1 cellular context compared by ENCODE assay signal in the genomic region with DNA sequence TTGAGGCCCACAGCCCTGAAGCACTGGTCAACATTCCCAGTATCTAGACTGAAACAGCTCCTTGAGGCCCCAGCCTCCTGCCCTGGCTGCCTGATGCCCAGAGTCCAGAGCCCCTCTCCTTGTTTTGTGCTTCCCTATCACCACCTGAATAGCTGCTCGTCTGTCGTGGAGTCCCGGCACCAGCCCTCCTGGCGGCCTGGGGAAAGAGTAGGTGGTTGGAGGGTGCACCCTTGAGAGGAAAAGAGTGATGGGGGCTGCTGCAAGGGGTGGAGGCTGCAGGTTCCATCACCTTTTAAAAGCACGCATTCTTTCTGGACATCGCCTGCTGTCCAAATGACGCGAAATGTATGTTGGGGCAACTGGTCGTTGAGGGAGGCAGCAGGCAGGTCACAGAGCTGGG.
TF ChIP-seq lines count a peak whose summit lies in the region.

No MANE protein-coding gene starts in this region.

TF ChIP-seq in HepG2, 621 proteins besides CTCF, POLR2A, EP300 and RAD21:
- TF ChIP-seq NR2C2 (CRISPR knock-in tag; IDR thresholded peaks at IDR 0.05; ENCODE audit: borderline replicate concordance), result no peak
- TF ChIP-seq PHF5A (CRISPR knock-in tag; IDR thresholded peaks at IDR 0.05; ENCODE audit: low read depth, unreplicated experiment), result no peak
- TF ChIP-seq SRSF1 (optimal IDR thresholded peaks at IDR 0.05; ENCODE audit: low read depth, low read length), result no peak
- TF ChIP-seq ATM (IDR thresholded peaks at IDR 0.05; ENCODE audit: borderline replicate concordance), result no peak
- TF ChIP-seq PPARG (CRISPR knock-in tag; conservative IDR thresholded peaks at IDR 0.05), result no peak
- TF ChIP-seq, protein P1, sequence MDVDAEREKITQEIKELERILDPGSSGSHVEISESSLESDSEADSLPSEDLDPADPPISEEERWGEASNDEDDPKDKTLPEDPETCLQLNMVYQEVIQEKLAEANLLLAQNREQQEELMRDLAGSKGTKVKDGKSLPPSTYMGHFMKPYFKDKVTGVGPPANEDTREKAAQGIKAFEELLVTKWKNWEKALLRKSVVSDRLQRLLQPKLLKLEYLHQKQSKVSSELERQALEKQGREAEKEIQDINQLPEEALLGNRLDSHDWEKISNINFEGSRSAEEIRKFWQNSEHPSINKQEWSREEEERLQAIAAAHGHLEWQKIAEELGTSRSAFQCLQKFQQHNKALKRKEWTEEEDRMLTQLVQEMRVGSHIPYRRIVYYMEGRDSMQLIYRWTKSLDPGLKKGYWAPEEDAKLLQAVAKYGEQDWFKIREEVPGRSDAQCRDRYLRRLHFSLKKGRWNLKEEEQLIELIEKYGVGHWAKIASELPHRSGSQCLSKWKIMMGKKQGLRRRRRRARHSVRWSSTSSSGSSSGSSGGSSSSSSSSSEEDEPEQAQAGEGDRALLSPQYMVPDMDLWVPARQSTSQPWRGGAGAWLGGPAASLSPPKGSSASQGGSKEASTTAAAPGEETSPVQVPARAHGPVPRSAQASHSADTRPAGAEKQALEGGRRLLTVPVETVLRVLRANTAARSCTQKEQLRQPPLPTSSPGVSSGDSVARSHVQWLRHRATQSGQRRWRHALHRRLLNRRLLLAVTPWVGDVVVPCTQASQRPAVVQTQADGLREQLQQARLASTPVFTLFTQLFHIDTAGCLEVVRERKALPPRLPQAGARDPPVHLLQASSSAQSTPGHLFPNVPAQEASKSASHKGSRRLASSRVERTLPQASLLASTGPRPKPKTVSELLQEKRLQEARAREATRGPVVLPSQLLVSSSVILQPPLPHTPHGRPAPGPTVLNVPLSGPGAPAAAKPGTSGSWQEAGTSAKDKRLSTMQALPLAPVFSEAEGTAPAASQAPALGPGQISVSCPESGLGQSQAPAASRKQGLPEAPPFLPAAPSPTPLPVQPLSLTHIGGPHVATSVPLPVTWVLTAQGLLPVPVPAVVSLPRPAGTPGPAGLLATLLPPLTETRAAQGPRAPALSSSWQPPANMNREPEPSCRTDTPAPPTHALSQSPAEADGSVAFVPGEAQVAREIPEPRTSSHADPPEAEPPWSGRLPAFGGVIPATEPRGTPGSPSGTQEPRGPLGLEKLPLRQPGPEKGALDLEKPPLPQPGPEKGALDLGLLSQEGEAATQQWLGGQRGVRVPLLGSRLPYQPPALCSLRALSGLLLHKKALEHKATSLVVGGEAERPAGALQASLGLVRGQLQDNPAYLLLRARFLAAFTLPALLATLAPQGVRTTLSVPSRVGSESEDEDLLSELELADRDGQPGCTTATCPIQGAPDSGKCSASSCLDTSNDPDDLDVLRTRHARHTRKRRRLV (CRISPR knock-in tag; IDR thresholded peaks at IDR 0.05), result no peak
- no peak for TF ChIP-seq ZNF382 (CRISPR knock-in tag; IDR thresholded peaks at IDR 0.05; ENCODE audit: borderline replicate concordance)
- TF ChIP-seq MXD1 (CRISPR knock-in tag; IDR thresholded peaks at IDR 0.05), result no peak
- TF ChIP-seq ZNF724P (CRISPR knock-in tag; IDR thresholded peaks at IDR 0.05; ENCODE audit: borderline replicate concordance), result no peak
- no peak for TF ChIP-seq ZSCAN20 (CRISPR knock-in tag; IDR thresholded peaks at IDR 0.05; ENCODE audit: borderline replicate concordance)
- TF ChIP-seq POLR2G (IDR thresholded peaks at IDR 0.05; ENCODE audit: low read depth, low read length), result peak; percentile 26; the same call in 1 of the 2 replicates
- TF ChIP-seq ZKSCAN8 (CRISPR knock-in tag; IDR thresholded peaks at IDR 0.05; ENCODE audit: borderline replicate concordance), result no peak
- 0 out of 2 replicates have a peak, but pooled peaks have one; percentile 6 for TF ChIP-seq NFKB2 (CRISPR knock-in tag; IDR thresholded peaks at IDR 0.05; ENCODE audit: borderline replicate concordance)
